13 cellular contexts compared by ENCODE assay signal in the genomic region with DNA sequence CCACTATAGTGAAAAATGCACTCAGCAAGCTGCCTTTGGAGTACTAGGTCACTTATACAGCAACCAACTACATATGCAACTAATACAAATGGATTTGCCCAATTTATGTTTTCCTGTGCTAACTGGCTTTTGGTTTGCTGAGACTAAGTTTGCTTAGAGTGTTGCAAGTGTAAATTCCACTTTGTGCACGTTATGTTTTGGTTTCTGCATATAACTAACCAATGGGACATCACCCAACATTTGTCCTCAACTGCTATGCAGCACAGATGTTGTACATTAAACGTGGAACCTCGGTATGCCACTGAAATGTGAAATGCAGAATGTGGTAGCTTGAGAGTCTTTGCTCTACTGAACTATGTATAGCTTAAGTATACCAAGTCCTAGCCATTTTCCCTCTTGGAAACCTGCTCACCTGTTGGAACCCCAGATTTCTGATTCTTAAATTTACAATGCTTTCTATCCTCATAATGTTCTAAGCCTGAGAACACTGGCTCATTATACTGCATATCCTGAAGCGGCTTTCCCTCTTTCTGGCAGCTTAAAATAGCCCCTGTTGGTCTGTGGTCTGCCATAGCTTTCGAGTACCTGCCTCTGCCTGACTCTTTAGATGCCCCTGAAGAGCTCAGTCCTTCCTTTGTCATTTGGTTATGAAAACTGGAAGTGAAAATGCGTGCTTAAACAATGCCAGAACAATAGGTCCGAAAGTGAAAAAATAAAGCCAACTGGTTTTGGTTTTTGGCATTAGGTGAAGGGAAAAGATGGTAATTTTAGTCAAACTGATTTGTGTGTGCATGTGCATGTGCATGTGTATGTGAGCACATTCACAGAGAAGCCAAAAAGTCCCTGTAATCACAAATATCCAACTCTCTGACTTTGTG.
DNase-seq lines count a peak whose midpoint lies in the region; ATAC-seq and TF ChIP-seq lines count a peak whose summit lies in the region.
"Had no signal": no experiment of that assay in that cellular context is flagged by ENCODE, and none has a peak within 500 bp of the region (broad histone marks: within the 10 kb centered on the region; RNA-seq: fewer than 3 reads in every experiment).

No MANE protein-coding gene starts in this region.

- H3K36me3 ChIP-seq in esophagus squamous epithelium, result no peaks in the 10 kb centered on the region
- H3K36me3 ChIP-seq: tibial artery had no signal

- WGBS in esophagus squamous epithelium, 2 donors, result 37 to 68% methylated on average over 7 of the region's 7 CpGs

- no peaks in the 10 kb centered on the region for H3K4me1 ChIP-seq in esophagus squamous epithelium
- H3K4me1 ChIP-seq: tibial artery had no signal

- no peak for TF ChIP-seq POLR2A in esophagus squamous epithelium (IDR thresholded peaks at IDR 0.05)

- peak; percentile 33 for DNase-seq in GM04503 (ENCODE audit: low read depth)
- no peak for DNase-seq in SIG-M5 (lab: John Stamatoyannopoulos, UW)
- DNase-seq in esophagus squamous epithelium (lab: John Stamatoyannopoulos, UW), result no peak
- no peak for DNase-seq in NCI-H748 treated with DMSO at 0.1 percent for 48 hours (lab: John Stamatoyannopoulos, UW)
- DNase-seq: amniotic stem cell, DMS79, NCI-H1105 treated with DMSO at 0.1 percent for 48 hours, NCI-H524, tibial artery had no signal

- intact Hi-C loops in esophagus squamous epithelium (cut with DNase I), result no loop called here

- H3K9me3 ChIP-seq in esophagus squamous epithelium, result no peaks in the 10 kb centered on the region
- H3K9me3 ChIP-seq: tibial artery had no signal

- no peak for TF ChIP-seq CTCF in esophagus squamous epithelium (IDR thresholded peaks at IDR 0.05)

- no peak overlapping the region for H3K27ac ChIP-seq in esophagus squamous epithelium
- H3K27ac ChIP-seq: tibial artery had no signal

- ATAC-seq in GM19395 (IDR thresholded peaks at IDR 0.05; ENCODE audit: unreplicated experiment) (peak; percentile 89), HG02763 (IDR thresholded peaks at IDR 0.05; ENCODE audit: unreplicated experiment) (peak; percentile 77), HG03520 (IDR thresholded peaks at IDR 0.05; ENCODE audit: unreplicated experiment) (peak; percentile 59), HG03108 (IDR thresholded peaks at IDR 0.05; ENCODE audit: unreplicated experiment) (no peak)

- H3K27me3 ChIP-seq in esophagus squamous epithelium, result no peaks in the 10 kb centered on the region
- H3K27me3 ChIP-seq: tibial artery had no signal

- no peak overlapping the region for H3K4me3 ChIP-seq in esophagus squamous epithelium
- H3K4me3 ChIP-seq: tibial artery had no signal
